Comparison of ENCODE assay signal across 19 cellular contexts in the genomic region with DNA sequence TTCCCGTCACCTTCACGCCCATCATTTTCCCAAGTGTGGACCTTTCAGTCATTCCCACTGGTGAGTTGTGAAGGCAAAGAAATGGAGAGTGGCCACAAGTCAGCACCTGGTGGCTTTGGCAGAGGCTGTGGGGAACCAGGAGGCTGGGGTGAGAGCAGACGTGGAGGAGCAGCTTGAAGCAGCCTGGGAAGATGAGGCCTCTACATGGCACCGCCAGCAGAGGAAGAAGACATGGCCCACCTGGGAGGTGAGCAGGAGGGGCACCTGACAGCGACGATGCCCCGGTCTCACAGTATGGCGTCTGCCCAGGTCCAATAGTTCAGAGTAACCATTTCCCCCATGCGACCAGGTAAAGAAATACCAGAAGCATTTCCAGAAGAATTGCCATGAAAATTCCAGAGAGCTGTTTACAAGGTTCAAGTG.
"Had no signal": no experiment of that assay in that cellular context is flagged by ENCODE, and none has a peak within 500 bp of the region (broad histone marks: within the 10 kb centered on the region; RNA-seq: fewer than 3 reads in every experiment).

No MANE protein-coding gene starts in this region.

- ATAC-seq: foreskin keratinocyte; gastroesophageal sphincter; heart left ventricle; left ventricle myocardium superior; mucosa of descending colon; pancreas; right lobe of liver; stimulated activated naive B cell treated with anti-CD40 and anti-IgM and Interleukin-4, amounts not matched to agents 10 μg/mL and 1 μg/mL and 100 μg/mL, for 72 hours had no signal

- DNase-seq: central memory CD4-positive, alpha-beta T cell; colonic mucosa; dermis blood vessel endothelial cell; effector memory CD4-positive, alpha-beta T cell; foreskin keratinocyte; kidney glomerular epithelial cell; left ventricle myocardium superior; lower lobe of right lung; mucosa of descending colon; naive B cell; nephron progenitor cell; occipital lobe; pancreas; right lobe of liver; stimulated activated naive B cell treated with anti-CD40 and anti-IgM and Interleukin-4, amounts not matched to agents 10 μg/mL and 1 μg/mL and 100 μg/mL, for 72 hours; upper lobe of left lung; uterus had no signal
